Comparison of ENCODE assay signal across 15 cellular contexts in genomic region chr3:20552605-20553275, GRCh38.
DNase-seq lines count a peak whose midpoint lies in the region; ATAC-seq and TF ChIP-seq lines count a peak whose summit lies in the region.
"Had no signal": no experiment of that assay in that cellular context is flagged by ENCODE, and none has a peak within 500 bp of the region (broad histone marks: within the 10 kb centered on the region; RNA-seq: fewer than 3 reads in every experiment).

No MANE protein-coding gene starts in this region.

- H3K4me1 Mint-ChIP-seq in stimulated activated naive CD8-positive, alpha-beta T cell treated with anti-CD3 and anti-CD28 coated beads, Interleukin-15, amount 100 ng/mL, for 72 hours: no peaks in the 10 kb centered on the region
- H3K4me1 Mint-ChIP-seq in chondrocyte (ENCODE audit: low read depth): no peaks in the 10 kb centered on the region
- H3K4me1 Mint-ChIP-seq: CD14-positive monocyte, T-cell had no signal

- no peak overlapping the region for H3K4me3 Mint-ChIP-seq in stimulated activated naive CD8-positive, alpha-beta T cell treated with anti-CD3 and anti-CD28 coated beads, Interleukin-15, amount 100 ng/mL, for 72 hours
- H3K4me3 Mint-ChIP-seq in chondrocyte (ENCODE audit: unreplicated experiment): no peak overlapping the region
- H3K4me3 Mint-ChIP-seq: CD14-positive monocyte, HFFc6, T-cell had no signal

- ATAC-seq in stimulated activated naive CD8-positive, alpha-beta T cell treated with anti-CD3 and anti-CD28 coated beads, Interleukin-15, Interleukin-2, amounts not matched to agents 100 U/mL and 50 U/mL, for 24 hours: peak; percentile 14
- no peak for ATAC-seq in stimulated activated naive CD8-positive, alpha-beta T cell treated with anti-CD3 and anti-CD28 coated beads, Interleukin-15, amount 100 ng/mL, for 72 hours
- ATAC-seq: T-cell had no signal

- TF ChIP-seq CTCF in chondrocyte (IDR thresholded peaks at IDR 0.05): no peak

- no peak overlapping the region for H3K27ac Mint-ChIP-seq in stimulated activated naive CD8-positive, alpha-beta T cell treated with anti-CD3 and anti-CD28 coated beads, Interleukin-15, amount 100 ng/mL, for 72 hours
- H3K27ac Mint-ChIP-seq in chondrocyte (ENCODE audit: unreplicated experiment): no peak overlapping the region
- H3K27ac Mint-ChIP-seq: CD14-positive monocyte, HFFc6, T-cell had no signal

- intact Hi-C loops in posterior vena cava (cut with DNase I): no loop called here

- no peak for DNase-seq in stimulated activated naive CD8-positive, alpha-beta T cell treated with anti-CD3 and anti-CD28 coated beads, Interleukin-15, Interleukin-2, amounts not matched to agents 100 U/mL and 50 U/mL, for 24 hours
- no peak for DNase-seq in stimulated activated naive CD8-positive, alpha-beta T cell treated with anti-CD3 and anti-CD28 coated beads, Interleukin-15, amount 100 ng/mL, for 72 hours
- DNase-seq in chondrocyte (ENCODE audit: low spot score): peak; percentile 85
- DNase-seq in posterior vena cava (ENCODE audit: low spot score): peak; percentile 62
- no peak for DNase-seq in HUDEP-2 (lab: John Stamatoyannopoulos, UW; ENCODE audit: unreplicated experiment in 76 of 76)
- DNase-seq in NCI-H1436 (lab: John Stamatoyannopoulos, UW): no peak
- no peak for DNase-seq in Kasumi-1 (lab: John Stamatoyannopoulos, UW)
- DNase-seq: DMS79, HFFc6, NCI-H1105, NCI-H446, NCI-H526, SIG-M5, T-cell had no signal

- H3K27me3 Mint-ChIP-seq in stimulated activated naive CD8-positive, alpha-beta T cell treated with anti-CD3 and anti-CD28 coated beads, Interleukin-15, amount 100 ng/mL, for 72 hours: no peaks in the 10 kb centered on the region
- H3K27me3 Mint-ChIP-seq in chondrocyte (ENCODE audit: low read depth): no peaks in the 10 kb centered on the region
- H3K27me3 Mint-ChIP-seq: T-cell had no signal

- no peaks in the 10 kb centered on the region for H3K36me3 Mint-ChIP-seq in chondrocyte (ENCODE audit: low read depth)
- H3K36me3 Mint-ChIP-seq: CD14-positive monocyte had no signal

- peaks cover 4 to 7% of the 10 kb centered on the region in 2 donors for H3K9me3 Mint-ChIP-seq in stimulated activated naive CD8-positive, alpha-beta T cell treated with anti-CD3 and anti-CD28 coated beads, Interleukin-15, amount 100 ng/mL, for 72 hours
- no peaks in the 10 kb centered on the region for H3K9me3 Mint-ChIP-seq in chondrocyte (ENCODE audit: low read depth)
- H3K9me3 Mint-ChIP-seq: HFFc6 had no signal

Comparison
In these comparisons a context has a peak if more than half of its experiments do, and no peak if none do; other contexts are left out.
1. DNase-seq: peak in chondrocyte (single experiment) and posterior vena cava (single experiment); none in stimulated activated naive CD8-positive, alpha-beta T cell treated with anti-CD3 and anti-CD28 coated beads, Interleukin-15, Interleukin-2, amounts not matched to agents 100 U/mL and 50 U/mL, for 24 hours (single experiment), stimulated activated naive CD8-positive, alpha-beta T cell treated with anti-CD3 and anti-CD28 coated beads, Interleukin-15, amount 100 ng/mL, for 72 hours (0 of 2), HUDEP-2 (0 of 76), NCI-H1436 (single experiment) and Kasumi-1 (0 of 2).